1 cellular context compared by ENCODE assay signal in genomic region chr6:72461144-72461543, GRCh38.
TF ChIP-seq lines count a peak whose summit lies in the region.

No MANE protein-coding gene starts in this region.

TF ChIP-seq in H1, 55 proteins besides CTCF, POLR2A, EP300 and RAD21 (continued from another document):
- TF ChIP-seq CHD7 (IDR thresholded peaks at IDR 0.05; ENCODE audit: insufficient replicate concordance, low read length) (no peak), MAFK (IDR thresholded peaks at IDR 0.05; ENCODE audit: low read depth, low read length) (no peak)
